ENCODE assay signal across 8 cellular contexts in the genomic region with DNA sequence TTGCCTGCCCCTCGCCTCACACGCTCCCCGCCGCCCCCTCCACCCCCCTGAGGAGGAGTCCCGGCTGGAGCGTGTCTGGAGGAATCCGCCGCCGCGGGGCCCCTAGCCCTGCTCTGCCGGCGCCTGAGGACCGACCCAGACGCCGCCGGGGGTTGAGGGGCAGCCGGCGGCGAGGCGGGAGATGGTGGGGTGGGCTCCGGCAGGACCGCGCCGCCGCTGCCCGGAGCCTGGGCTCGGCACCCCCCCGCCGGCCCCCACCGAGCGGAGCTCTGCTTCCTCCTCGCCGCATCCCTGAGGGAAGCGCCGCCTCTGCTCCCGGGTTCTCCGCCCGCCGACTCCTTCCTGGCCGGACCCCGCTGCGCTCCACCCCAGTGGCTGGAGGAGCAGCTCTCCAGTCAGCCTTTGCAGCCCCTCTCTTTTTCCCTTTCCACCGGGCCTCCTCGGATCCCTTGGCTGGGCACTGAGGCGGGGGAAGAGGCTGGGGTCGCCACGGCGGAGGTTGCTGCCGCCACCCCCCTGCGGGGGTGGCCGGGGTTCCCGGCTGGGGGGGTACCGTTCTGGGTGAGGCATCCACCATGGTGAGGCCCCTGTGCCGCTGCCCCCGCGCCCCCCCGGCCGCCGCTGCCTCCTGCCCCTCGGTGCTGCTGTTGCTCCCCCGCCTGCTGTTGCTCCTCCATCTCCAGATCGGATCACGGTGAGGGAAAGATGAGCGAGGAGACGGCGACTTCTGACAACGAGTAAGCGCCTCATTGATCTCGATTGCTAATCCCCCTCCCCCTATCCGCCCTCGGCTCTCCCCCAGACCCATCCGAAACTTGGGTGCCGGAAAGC. TPM values are rescaled to one million over a fixed set of nuclear protein-coding genes. Genes with fewer than 3 reads are reported as not detected.
DNase-seq lines count a peak whose midpoint lies in the region; ATAC-seq and TF ChIP-seq lines count a peak whose summit lies in the region.

A gene (plus strand): TSS at position 356 of the 831 bp plus-strand sequence. CDS start 350 bp downstream, at position 706.

- TF ChIP-seq POLR2A in breast epithelium (IDR thresholded peaks at IDR 0.05) (no peak), gastrocnemius medialis (IDR thresholded peaks at IDR 0.05) (no peak)

- H3K4me3 ChIP-seq in breast epithelium (peak within 1 kb of the TSS; percentile 90 to 97 (median 93)), gastrocnemius medialis (peak within 1 kb of the TSS; percentile 72 to 94 (median 88))

- H3K4me1 ChIP-seq in breast epithelium = peaks cover 0 to 5% of the 10 kb centered on the region in 2 donors
- H3K4me1 ChIP-seq in gastrocnemius medialis = peaks cover 0 to 29% of the 10 kb centered on the region in 2 donors

- TF ChIP-seq CTCF in breast epithelium (IDR thresholded peaks at IDR 0.05) = no peak
- TF ChIP-seq CTCF in gastrocnemius medialis (IDR thresholded peaks at IDR 0.05 in 4 of 5, conservative IDR thresholded peaks at IDR 0.05 in 1 of 5) = no peak

- in situ Hi-C loops in gastrocnemius medialis (cut with MboI; ENCODE audit: low sequenced_read_pairs in 4 of 4) = no loop called here

- DNase-seq in AG20443 (ENCODE audit: low spot score) (peak; percentile 80), SW480 (ENCODE audit: low spot score) (peak; percentile 48), breast epithelium (ENCODE audit: low spot score in 2 of 2) (peak; percentile 60 to 72), iPS-NIHi11 (ENCODE audit: low spot score) (peak; percentile 35), gastrocnemius medialis (peak; percentile 42 to 45), NCI-H1694 treated with DMSO at 0.1 percent for 48 hours (lab: John Stamatoyannopoulos, UW) (no peak)

- ATAC-seq in GM18909 (IDR thresholded peaks at IDR 0.05; ENCODE audit: poor library complexity, unreplicated experiment) (peak; percentile 31), HG03196 (IDR thresholded peaks at IDR 0.05; ENCODE audit: unreplicated experiment) (peak; percentile 21), gastrocnemius medialis (peak; percentile 50 to 55)

- H3K36me3 ChIP-seq in breast epithelium = no peaks in the 10 kb centered on the region
- H3K36me3 ChIP-seq in gastrocnemius medialis = no peaks in the 10 kb centered on the region

- intact Hi-C loops in breast epithelium (cut with DNase I; ENCODE audit: low total_unique reads) (loop anchor here (10.0 kb wide), 1 partner anchor 178 kb away; no protein-coding TSS in a partner anchor), gastrocnemius medialis (cut with DNase I; ENCODE audit: low total_unique reads) (loop anchor here (5.0 to 10.0 kb wide), 4 partner anchors 102 to 1678 kb away; a partner anchor contains a TSS)

- H3K27ac ChIP-seq in breast epithelium (peak within 1 kb of the TSS; percentile 99 to 100), gastrocnemius medialis (peak within 1 kb of the TSS; percentile 87 to 95 (median 93))

- H3K9me3 ChIP-seq in breast epithelium (no peaks in the 10 kb centered on the region), gastrocnemius medialis (no peaks in the 10 kb centered on the region)

- H3K27me3 ChIP-seq in breast epithelium (no peaks in the 10 kb centered on the region), gastrocnemius medialis (no peaks in the 10 kb centered on the region)

RNA-seq across cellular contexts. Expression of the gene that starts here (rescaled TPM):
- total RNA-seq in breast epithelium (10 to 100 TPM; 18.4 to 28.1 (median 22.3) TPM), gastrocnemius medialis (1 to 10 TPM; 3.7 to 7.2 (median 5.3) TPM)
